Comparison of ENCODE assay signal across 35 cellular contexts in genomic region chrX:85051627-85052026, GRCh38. TPM values are rescaled to one million over a fixed set of nuclear protein-coding genes. Genes with fewer than 3 reads are reported as not detected.
DNase-seq lines count a peak whose midpoint lies in the region; ATAC-seq and TF ChIP-seq lines count a peak whose summit lies in the region.
"Had no signal": no experiment of that assay in that cellular context is flagged by ENCODE, and none has a peak within 500 bp of the region (broad histone marks: within the 10 kb centered on the region; RNA-seq: fewer than 3 reads in every experiment).

No MANE protein-coding gene starts in this region.

- H3K9ac ChIP-seq in mesenchymal stem cell (ENCODE audit: low read length): peak overlapping the region; percentile 85

- no peaks in the 10 kb centered on the region for H3K9me3 ChIP-seq in mesenchymal stem cell (ENCODE audit: control insufficient read depth, low read length)
- no peaks in the 10 kb centered on the region for H3K9me3 ChIP-seq in aorta (ENCODE audit: control insufficient read depth, low read length)
- H3K9me3 ChIP-seq in thyroid gland: no peaks in the 10 kb centered on the region
- H3K9me3 ChIP-seq: heart right ventricle, neutrophil, right lobe of liver, upper lobe of right lung had no signal

- no peak for TF ChIP-seq POLR2A in thyroid gland (IDR thresholded peaks at IDR 0.05)

- peaks cover 16% of the 10 kb centered on the region for H3K4me1 Mint-ChIP-seq in activated T-cell treated with anti-CD3 and anti-CD28 coated beads, Interleukin-2, amount 50 U/mL, for 24 hours (ENCODE audit: low read depth)
- H3K4me1 Mint-ChIP-seq in activated naive CD4-positive, alpha-beta T cell treated with anti-CD3 and anti-CD28 coated beads for 36 hours (ENCODE audit: low read depth): peaks cover 13% of the 10 kb centered on the region
- H3K4me1 Mint-ChIP-seq: activated CD4-positive, alpha-beta memory T cell treated with anti-CD3 and anti-CD28 coated beads, Interleukin-2, amount 10 ng/mL, durations not matched to agents 7 days and 5 days; activated naive CD4-positive, alpha-beta T cell treated with anti-CD3 and anti-CD28 coated beads, Interleukin-2, amount 50 U/mL, for 24 hours; CD14-positive monocyte; mesothelial cell of epicardium; naive thymus-derived CD4-positive, alpha-beta T cell had no signal

- no peak overlapping the region for H2AFZ ChIP-seq in mesenchymal stem cell (ENCODE audit: low read depth, low read length)

- no peak overlapping the region for H3K14ac ChIP-seq in mesenchymal stem cell (ENCODE audit: low read length in 2 of 2)

- no peak overlapping the region for H2BK15ac ChIP-seq in mesenchymal stem cell (ENCODE audit: low read depth, poor library complexity, severe bottlenecking)

- H3K36me3 Mint-ChIP-seq in activated T-cell treated with anti-CD3 and anti-CD28 coated beads, Interleukin-2, amount 50 U/mL, for 24 hours (ENCODE audit: low read depth): peaks cover 18% of the 10 kb centered on the region
- peaks cover 2% of the 10 kb centered on the region for H3K36me3 Mint-ChIP-seq in activated naive CD4-positive, alpha-beta T cell treated with anti-CD3 and anti-CD28 coated beads for 36 hours (ENCODE audit: low read depth)
- H3K36me3 Mint-ChIP-seq: mesothelial cell of epicardium had no signal

- H2BK5ac ChIP-seq in mesenchymal stem cell (ENCODE audit: low read depth, low read length, poor library complexity, severe bottlenecking): no peak overlapping the region

- 100% methylated on average over 1 of the region's 1 CpG for WGBS in mesenchymal stem cell
- 74 to 96% methylated on average over 1 of the region's 1 CpG for WGBS in aorta, 2 donors
- 60 to 100% methylated on average over 1 of the region's 1 CpG for WGBS in thyroid gland, 2 donors

- H3K27ac Mint-ChIP-seq in activated T-cell treated with anti-CD3 and anti-CD28 coated beads, Interleukin-2, amount 50 U/mL, for 24 hours: peak overlapping the region; percentile 67
- no peak overlapping the region for H3K27ac Mint-ChIP-seq in activated naive CD4-positive, alpha-beta T cell treated with anti-CD3 and anti-CD28 coated beads for 36 hours
- H3K27ac Mint-ChIP-seq: activated CD4-positive, alpha-beta memory T cell treated with anti-CD3 and anti-CD28 coated beads, Interleukin-2, amount 10 ng/mL, durations not matched to agents 7 days and 5 days; activated naive CD4-positive, alpha-beta T cell treated with anti-CD3 and anti-CD28 coated beads, Interleukin-2, amount 50 U/mL, for 24 hours; CD14-positive monocyte; effector memory CD8-positive, alpha-beta T cell; mesothelial cell of epicardium; naive thymus-derived CD4-positive, alpha-beta T cell; progenitor cell of endocrine pancreas; T-helper 2 cell treated with Interferon-gamma antibody and Interleukin-4, amounts not matched to agents 5 μg/mL and 100 μg/mL, for 36 hours had no signal

- no peak overlapping the region for H2AK5ac ChIP-seq in mesenchymal stem cell (ENCODE audit: low read length, severe bottlenecking)

- H3K18ac ChIP-seq in mesenchymal stem cell (ENCODE audit: low read depth in 1 of 2, low read length in 2 of 2): no peak overlapping the region

- H2BK12ac ChIP-seq in mesenchymal stem cell (ENCODE audit: low read length in 2 of 2): no peak overlapping the region

- no peak for DNase-seq in activated T-cell treated with anti-CD3 and anti-CD28 coated beads, Interleukin-2, amount 50 U/mL, for 24 hours
- DNase-seq in activated T-cell treated with anti-CD3 and anti-CD28 coated beads, Interleukin-2, amount 50 U/mL, for 48 hours: no peak
- DNase-seq in brain microvascular endothelial cell (no peak), mesenchymal stem cell (no peak), aorta (no peak), thyroid gland (no peak)
- no peak for DNase-seq in activated naive CD4-positive, alpha-beta T cell treated with anti-CD3 and anti-CD28 coated beads for 36 hours
- DNase-seq: 8988T; activated CD4-positive, alpha-beta memory T cell treated with anti-CD3 and anti-CD28 coated beads, Interleukin-2, amount 10 ng/mL, durations not matched to agents 7 days and 5 days; activated CD4-positive, CD25-positive, alpha-beta regulatory T cell treated with anti-CD3 and anti-CD28 coated beads, Interleukin-2, amount 50 U/mL, for 72 hours; activated CD8-positive, alpha-beta memory T cell treated with anti-CD3 and anti-CD28 coated beads, Interleukin-2, amount 50 U/mL, for 4 hours; anterior cingulate cortex; central memory CD4-positive, alpha-beta T cell; DMS79; effector memory CD8-positive, alpha-beta T cell; foreskin melanocyte; heart right ventricle; kidney; naive thymus-derived CD4-positive, alpha-beta T cell; NCI-H1417; NCI-H2081; NCI-H526; right lobe of liver; SHP77; stimulated activated CD4-positive, alpha-beta T cell treated with anti-CD3 and anti-CD28 coated beads, Interleukin-4, amount 100 ng/mL, for 4 hours; upper lobe of right lung had no signal

- H3K4me3 ChIP-seq in brain microvascular endothelial cell (ENCODE audit: low read depth, low read length) (no peak overlapping the region), mesenchymal stem cell (ENCODE audit: insufficient read depth in 1 of 2, low read depth in 1 of 2, low read length in 2 of 2) (no peak overlapping the region), aorta (ENCODE audit: low read length in 2 of 2) (no peak overlapping the region), thyroid gland (replicated peaks in 1 of 3) (no peak overlapping the region)
- H3K4me3 ChIP-seq: heart right ventricle, K562, right lobe of liver, upper lobe of right lung had no signal

- no peaks in the 10 kb centered on the region for H3K9me3 Mint-ChIP-seq in activated T-cell treated with anti-CD3 and anti-CD28 coated beads, Interleukin-2, amount 50 U/mL, for 24 hours
- no peaks in the 10 kb centered on the region for H3K9me3 Mint-ChIP-seq in activated naive CD4-positive, alpha-beta T cell treated with anti-CD3 and anti-CD28 coated beads for 36 hours
- H3K9me3 Mint-ChIP-seq: activated CD4-positive, alpha-beta memory T cell treated with anti-CD3 and anti-CD28 coated beads, Interleukin-2, amount 10 ng/mL, durations not matched to agents 7 days and 5 days; activated naive CD4-positive, alpha-beta T cell treated with anti-CD3 and anti-CD28 coated beads, Interleukin-2, amount 50 U/mL, for 24 hours; CD14-positive monocyte; effector memory CD8-positive, alpha-beta T cell; T-helper 2 cell treated with Interferon-gamma antibody and Interleukin-4, amounts not matched to agents 5 μg/mL and 100 μg/mL, for 36 hours had no signal

- intact Hi-C loops in aorta (cut with DNase I): no loop called here
- intact Hi-C loops in thyroid gland (cut with DNase I): no loop called here
- intact Hi-C loops in activated naive CD4-positive, alpha-beta T cell treated with anti-CD3 and anti-CD28 coated beads for 36 hours (cut with micrococcal nuclease): loop anchor here (1.0 to 5.0 kb wide), 3 partner anchors 48 to 549 kb away; partner anchors contain the start of genes APOOL and HDX

- no peaks in the 10 kb centered on the region for H3K79me1 ChIP-seq in mesenchymal stem cell (replicated peaks; ENCODE audit: low read length, poor library complexity, severe bottlenecking)

- no peak overlapping the region for H2BK120ac ChIP-seq in mesenchymal stem cell (ENCODE audit: low read depth, low read length)

- H3K4me3 Mint-ChIP-seq in activated T-cell treated with anti-CD3 and anti-CD28 coated beads, Interleukin-2, amount 50 U/mL, for 24 hours: no peak overlapping the region
- no peak overlapping the region for H3K4me3 Mint-ChIP-seq in activated naive CD4-positive, alpha-beta T cell treated with anti-CD3 and anti-CD28 coated beads for 36 hours
- H3K4me3 Mint-ChIP-seq: activated CD4-positive, alpha-beta memory T cell treated with anti-CD3 and anti-CD28 coated beads, Interleukin-2, amount 10 ng/mL, durations not matched to agents 7 days and 5 days; activated naive CD4-positive, alpha-beta T cell treated with anti-CD3 and anti-CD28 coated beads, Interleukin-2, amount 50 U/mL, for 24 hours; CD14-positive monocyte; effector memory CD8-positive, alpha-beta T cell; mesothelial cell of epicardium; naive thymus-derived CD4-positive, alpha-beta T cell; T-helper 2 cell treated with Interferon-gamma antibody and Interleukin-4, amounts not matched to agents 5 μg/mL and 100 μg/mL, for 36 hours had no signal

- CTCF ChIA-PET in activated naive CD4-positive, alpha-beta T cell treated with anti-CD3 and anti-CD28 coated beads for 36 hours (lab: Charles Lee): no interaction called here

- H3K4me2 ChIP-seq in mesenchymal stem cell (ENCODE audit: low read length, poor library complexity, severe bottlenecking): no peak overlapping the region

- H3K27me3 ChIP-seq in brain microvascular endothelial cell (replicated peaks): no peaks in the 10 kb centered on the region
- no peaks in the 10 kb centered on the region for H3K27me3 ChIP-seq in mesenchymal stem cell (ENCODE audit: control insufficient read depth in 1 of 2, insufficient read depth in 1 of 2, low read length in 2 of 2)
- no peaks in the 10 kb centered on the region for H3K27me3 ChIP-seq in aorta (ENCODE audit: control insufficient read depth in 1 of 2, insufficient read depth in 2 of 2, low read length in 1 of 2)
- H3K27me3 ChIP-seq in thyroid gland: no peaks in the 10 kb centered on the region
- H3K27me3 ChIP-seq: neutrophil, upper lobe of right lung had no signal

- H4K91ac ChIP-seq in mesenchymal stem cell (ENCODE audit: low read length): no peak overlapping the region

- no peak overlapping the region for H4K8ac ChIP-seq in mesenchymal stem cell (ENCODE audit: low read length)

- ATAC-seq in aorta (ENCODE audit: low FRiP score): peak; percentile 50
- ATAC-seq in HG02642 (IDR thresholded peaks at IDR 0.05; ENCODE audit: poor library complexity, unreplicated experiment): no peak
- ATAC-seq: effector memory CD8-positive, alpha-beta T cell; heart right ventricle; K562; naive thymus-derived CD4-positive, alpha-beta T cell; Panc1; right lobe of liver; upper lobe of right lung had no signal

- peak overlapping the region; percentile 69 for H3K27ac ChIP-seq in brain microvascular endothelial cell
- no peak overlapping the region for H3K27ac ChIP-seq in mesenchymal stem cell (ENCODE audit: low read length, poor library complexity, severe bottlenecking)
- H3K27ac ChIP-seq in aorta (ENCODE audit: low read depth in 1 of 2, low read length in 2 of 2): peak overlapping the region; percentile 43 to 57
- no peak overlapping the region for H3K27ac ChIP-seq in thyroid gland
- H3K27ac ChIP-seq: heart right ventricle, neutrophil, right lobe of liver, upper lobe of right lung had no signal

- in situ Hi-C loops in brain microvascular endothelial cell (cut with HindIII; ENCODE audit: low pct_ligation_motif_present, low sequenced_read_pairs): no loop called here

- H3K4me1 ChIP-seq in mesenchymal stem cell (ENCODE audit: control insufficient read depth, insufficient read depth, low read depth, low read length) (no peaks in the 10 kb centered on the region), aorta (ENCODE audit: control insufficient read depth in 1 of 2, insufficient read depth in 2 of 2, low read length in 2 of 2) (peaks cover 0 to 3% of the 10 kb centered on the region in 2 donors), thyroid gland (no peaks in the 10 kb centered on the region)
- H3K4me1 ChIP-seq: heart right ventricle, right lobe of liver, upper lobe of right lung had no signal

- H3K4ac ChIP-seq in mesenchymal stem cell (ENCODE audit: low read depth in 1 of 2, low read length in 2 of 2): no peak overlapping the region

- H3K27me3 Mint-ChIP-seq in activated T-cell treated with anti-CD3 and anti-CD28 coated beads, Interleukin-2, amount 50 U/mL, for 24 hours: peaks cover 4% of the 10 kb centered on the region
- H3K27me3 Mint-ChIP-seq in activated naive CD4-positive, alpha-beta T cell treated with anti-CD3 and anti-CD28 coated beads for 36 hours (ENCODE audit: low read depth): no peaks in the 10 kb centered on the region
- H3K27me3 Mint-ChIP-seq: activated CD4-positive, alpha-beta memory T cell treated with anti-CD3 and anti-CD28 coated beads, Interleukin-2, amount 10 ng/mL, durations not matched to agents 7 days and 5 days; activated naive CD4-positive, alpha-beta T cell treated with anti-CD3 and anti-CD28 coated beads, Interleukin-2, amount 50 U/mL, for 24 hours; effector memory CD8-positive, alpha-beta T cell; naive thymus-derived CD4-positive, alpha-beta T cell; progenitor cell of endocrine pancreas had no signal

- H3K36me3 ChIP-seq in brain microvascular endothelial cell (replicated peaks) (no peaks in the 10 kb centered on the region), mesenchymal stem cell (ENCODE audit: control insufficient read depth in 1 of 2, insufficient read depth in 2 of 2, low read depth in 1 of 2, low read length in 2 of 2) (no peaks in the 10 kb centered on the region), aorta (ENCODE audit: control insufficient read depth in 1 of 2, insufficient read depth in 2 of 2, low read length in 1 of 2) (no peaks in the 10 kb centered on the region), thyroid gland (no peaks in the 10 kb centered on the region)
- H3K36me3 ChIP-seq: heart right ventricle, neutrophil, right lobe of liver, upper lobe of right lung had no signal

- no peak overlapping the region for H3K23ac ChIP-seq in mesenchymal stem cell (ENCODE audit: low read length in 2 of 2)

- no peak for TF ChIP-seq CTCF in brain microvascular endothelial cell (IDR thresholded peaks at IDR 0.05; ENCODE audit: low read depth, low read length, missing control alignments)
- TF ChIP-seq CTCF in thyroid gland (IDR thresholded peaks at IDR 0.05): no peak

RNA-seq across cellular contexts. Expression of gene APOOL, which starts 48.0 kb away (rescaled TPM):
- 9.3 TPM for polyA plus RNA-seq in mesenchymal stem cell (2013, experiment 1 of 2)
- polyA plus RNA-seq in mesenchymal stem cell (2013, experiment 2 of 2): 9.5 TPM
- total RNA-seq in aorta: 10 to 100 TPM; 25.7 to 39.1 TPM
- polyA plus RNA-seq in aorta: 10 to 100 TPM in 1 of 2 donors, 1 to 10 TPM in 1; 4.6 to 10.3 TPM
- total RNA-seq in thyroid gland: 10 to 100 TPM; 13.4 to 21.6 (median 16.2) TPM
- 10 to 100 TPM; 23.3 to 24.1 TPM for total RNA-seq in activated naive CD4-positive, alpha-beta T cell treated with anti-CD3 and anti-CD28 coated beads for 36 hours

Comparison
In these comparisons a context has a peak if more than half of its experiments do, and no peak if none do; other contexts are left out.
1. H3K27ac ChIP-seq: peak in brain microvascular endothelial cell (single experiment) and aorta (2 of 2); none in mesenchymal stem cell (single experiment) and thyroid gland (0 of 3).